8 cellular contexts compared by ENCODE assay signal in the genomic region with DNA sequence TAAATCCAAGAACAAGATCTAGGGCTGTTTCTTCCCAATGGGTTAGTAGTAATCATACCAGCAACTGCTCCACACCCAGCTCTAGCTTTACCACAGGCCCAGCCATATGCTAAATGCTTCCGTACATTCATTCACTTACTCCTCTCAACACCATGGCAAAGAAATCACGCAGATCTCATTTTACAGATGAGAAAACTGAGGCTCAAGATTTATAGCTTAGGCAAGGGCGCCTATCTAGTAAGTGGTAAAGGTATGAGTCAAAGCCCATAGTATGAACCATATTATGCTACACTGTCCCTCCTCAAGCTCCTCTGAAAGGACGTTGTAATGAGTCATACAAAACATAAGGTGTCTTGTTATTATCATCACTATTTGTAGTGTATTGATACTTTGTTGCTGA.
DNase-seq lines count a peak whose midpoint lies in the region; ATAC-seq and TF ChIP-seq lines count a peak whose summit lies in the region.

No MANE protein-coding gene starts in this region.

- no peak overlapping the region for H3K4me2 ChIP-seq in neural progenitor cell

- H3K79me2 ChIP-seq in neural progenitor cell (ENCODE audit: low read depth) = no peaks in the 10 kb centered on the region

- peaks cover 76% of the 10 kb centered on the region for H3K4me1 Mint-ChIP-seq in central memory CD8-positive, alpha-beta T cell
- H3K4me1 Mint-ChIP-seq in neural progenitor cell = peaks cover 10% of the 10 kb centered on the region

- no peaks in the 10 kb centered on the region for H3F3A ChIP-seq in neural progenitor cell (ENCODE audit: low read depth)

- H3K27me3 ChIP-seq in neural progenitor cell = no peaks in the 10 kb centered on the region

- no peak overlapping the region for H3K9ac ChIP-seq in neural progenitor cell

- no peak overlapping the region for H3K4me3 ChIP-seq in neural progenitor cell

- no peaks in the 10 kb centered on the region for H3K9me3 Mint-ChIP-seq in central memory CD8-positive, alpha-beta T cell
- no peaks in the 10 kb centered on the region for H3K9me3 Mint-ChIP-seq in neural progenitor cell

- no peaks in the 10 kb centered on the region for H3K27me3 Mint-ChIP-seq in central memory CD8-positive, alpha-beta T cell
- peaks cover 2% of the 10 kb centered on the region for H3K27me3 Mint-ChIP-seq in neural progenitor cell (ENCODE audit: insufficient read depth, low read depth)

- H3K4me3 Mint-ChIP-seq in central memory CD8-positive, alpha-beta T cell = peak overlapping the region; percentile 58
- no peak overlapping the region for H3K4me3 Mint-ChIP-seq in neural progenitor cell

- H3K4me1 ChIP-seq in neural progenitor cell = no peaks in the 10 kb centered on the region

- TF ChIP-seq CTCF in neural progenitor cell (IDR thresholded peaks at IDR 0.05) = no peak

- DNase-seq in central memory CD8-positive, alpha-beta T cell (ENCODE audit: low spot score in 2 of 2) = no peak
- DNase-seq in AG20443 (ENCODE audit: low spot score) = no peak
- DNase-seq in neural progenitor cell (ENCODE audit: low spot score) = no peak
- no peak for DNase-seq in DMS 273 treated with DMSO at 0.1 percent for 48 hours (lab: John Stamatoyannopoulos, UW)
- no peak for DNase-seq in LoVo (ENCODE audit: low spot score)

- H2AFZ ChIP-seq in neural progenitor cell (replicated peaks) = no peak overlapping the region

- H3K27ac ChIP-seq in neural progenitor cell = no peak overlapping the region

- peaks cover 22% of the 10 kb centered on the region for H3K36me3 Mint-ChIP-seq in central memory CD8-positive, alpha-beta T cell (ENCODE audit: insufficient read depth)
- no peaks in the 10 kb centered on the region for H3K36me3 Mint-ChIP-seq in neural progenitor cell

- no peaks in the 10 kb centered on the region for H3K9me3 ChIP-seq in neural progenitor cell (ENCODE audit: low read depth)

- no peaks in the 10 kb centered on the region for H3K36me3 ChIP-seq in neural progenitor cell

- no peaks in the 10 kb centered on the region for H4K20me1 ChIP-seq in neural progenitor cell (ENCODE audit: low read depth)

- peak overlapping the region; percentile 99 for H3K27ac Mint-ChIP-seq in central memory CD8-positive, alpha-beta T cell (ENCODE audit: low read depth)
- H3K27ac Mint-ChIP-seq in neural progenitor cell = no peak overlapping the region

- ATAC-seq in GM18499 (IDR thresholded peaks at IDR 0.05; ENCODE audit: insufficient read depth, unreplicated experiment) (peak; percentile 76), GM19468 (IDR thresholded peaks at IDR 0.05; ENCODE audit: extremely low read depth, unreplicated experiment) (peak; percentile 56), HG03139 (IDR thresholded peaks at IDR 0.05; ENCODE audit: unreplicated experiment) (peak; percentile 49)
- ATAC-seq in central memory CD8-positive, alpha-beta T cell (replicated peaks; ENCODE audit: extremely low read depth, poor library complexity, severe bottlenecking) = peak; percentile 15

Comparison
In these comparisons a context has a peak if more than half of its experiments do, and no peak if none do; other contexts are left out.
1. ATAC-seq: peak in every context shown above with its lines; median percentile 76 in GM18499; 56 in GM19468; 49 in HG03139; 15 in central memory CD8-positive, alpha-beta T cell.